ENCODE assay signal across 1 cellular context in genomic region chr5:179862296-179862695, GRCh38.
TF ChIP-seq lines count a peak whose summit lies in the region.

No MANE protein-coding gene starts in this region.

TF ChIP-seq in IMR-90, 13 proteins besides CTCF, POLR2A, EP300 and RAD21:
- TF ChIP-seq BHLHE40 (IDR thresholded peaks at IDR 0.05; ENCODE audit: low read depth, low read length) (no peak), NFE2L2 (IDR thresholded peaks at IDR 0.05; ENCODE audit: low read depth, low read length) (no peak), MXI1 (IDR thresholded peaks at IDR 0.05; ENCODE audit: borderline replicate concordance, low read depth, low read length) (no peak), FOS (IDR thresholded peaks at IDR 0.05; ENCODE audit: low read depth, low read length) (no peak)
